Comparison of ENCODE assay signal across 8 cellular contexts in the genomic region with DNA sequence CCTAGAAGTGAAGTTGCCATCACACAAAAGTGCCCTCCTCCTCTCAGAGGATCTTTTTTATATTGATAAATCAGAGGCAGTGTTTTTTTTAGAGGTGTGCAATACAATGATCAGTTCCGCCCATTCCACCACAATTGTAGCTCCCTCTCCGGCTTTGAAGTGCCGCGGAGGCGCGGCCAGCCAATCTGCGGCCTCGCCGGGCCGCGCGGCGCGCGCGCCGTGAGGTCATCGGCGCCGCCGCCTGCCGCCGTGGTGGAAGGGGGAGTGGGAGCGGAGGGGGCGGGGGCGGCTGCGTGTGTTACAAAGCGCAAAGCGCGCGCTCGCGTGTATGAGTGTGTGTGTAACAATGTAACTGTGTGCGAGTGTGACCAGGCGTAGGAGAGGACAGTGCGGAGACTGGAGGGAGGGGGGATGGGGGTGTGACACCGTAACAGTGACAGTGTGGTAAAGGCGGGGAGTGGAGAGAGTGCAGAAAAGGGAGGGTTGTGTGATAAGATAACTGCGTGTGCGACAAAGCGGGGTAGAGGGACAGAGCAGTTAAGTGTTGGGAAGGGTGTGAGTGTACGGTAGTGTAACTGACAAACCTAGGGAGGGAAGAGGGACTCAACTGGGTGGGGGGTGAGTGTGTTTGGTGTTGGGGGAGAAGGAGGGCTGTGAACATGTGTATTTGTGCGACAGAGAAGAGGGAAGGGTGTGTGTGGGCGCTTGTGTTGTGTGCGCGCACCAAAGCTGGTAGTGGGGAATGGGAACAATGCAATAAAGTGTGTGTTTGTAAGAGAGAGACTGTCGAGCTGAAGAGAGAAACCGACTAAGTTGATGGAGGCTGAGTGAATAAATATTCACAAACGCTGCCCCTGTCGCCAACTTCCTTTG. TPM values are rescaled to one million over a fixed set of nuclear protein-coding genes. Genes with fewer than 3 reads are reported as not detected.
DNase-seq lines count a peak whose midpoint lies in the region; ATAC-seq and TF ChIP-seq lines count a peak whose summit lies in the region.

A gene (minus strand): TSS at position 108 of the 873 bp plus-strand sequence. CDS start 88 bp downstream, at position 20.

- H3K9me2 ChIP-seq in PC-9 (ENCODE audit: insufficient read depth): no peaks in the 10 kb centered on the region

- no peaks in the 10 kb centered on the region for H3K36me3 ChIP-seq in HEK293 (ENCODE audit: control insufficient read depth in 2 of 2, insufficient read depth in 1 of 2, low read length in 2 of 2)
- no peaks in the 10 kb centered on the region for H3K36me3 ChIP-seq in PC-9 (ENCODE audit: low read depth)
- H3K36me3 ChIP-seq in muscle layer of duodenum (ENCODE audit: control insufficient read depth in 1 of 2, insufficient read depth in 2 of 2, low read length in 2 of 2): no peaks in the 10 kb centered on the region

- H3K27ac ChIP-seq in C4-2B (peak within 1 kb of the TSS; percentile 18), HEK293 (ENCODE audit: extremely low read depth, low read depth, low read length) (peak within 1 kb of the TSS; percentile 34; the same call in 1 of the 2 replicates), PC-9 (no peak within 1 kb of the TSS), coronary artery (no peak within 1 kb of the TSS), muscle layer of duodenum (ENCODE audit: low read length) (no peak within 1 kb of the TSS), RWPE1 (no peak within 1 kb of the TSS)

- no peaks in the 10 kb centered on the region for H4K20me1 ChIP-seq in PC-9 (ENCODE audit: insufficient read depth)

- H3K4me3 ChIP-seq in HEK293 (ENCODE audit: low read depth, low read length) (peak within 1 kb of the TSS; percentile 78), PC-9 (no peak within 1 kb of the TSS), coronary artery (peak within 1 kb of the TSS; percentile 64), muscle layer of duodenum (ENCODE audit: low read depth in 1 of 2, low read length in 2 of 2) (peak within 1 kb of the TSS; percentile 27 to 51)

- H3K4me1 ChIP-seq in HEK293 (ENCODE audit: control insufficient read depth, insufficient read depth, low read length) (no peaks in the 10 kb centered on the region), PC-9 (replicated peaks; ENCODE audit: insufficient read depth) (no peaks in the 10 kb centered on the region), muscle layer of duodenum (ENCODE audit: control insufficient read depth in 1 of 2, insufficient read depth in 2 of 2, low read length in 2 of 2) (peaks cover 0 to 43% of the 10 kb centered on the region in 2 donors)

- no TSS peak for BruUV-seq in PC-9 (replicated peaks; lab: Mats Ljungman, UMichigan)

- CTCF ChIA-PET in HEK293 (lab: Yijun Ruan, JAX) (interaction anchor here (0.7 kb wide), 2 partner anchors 129 to 474 kb away, joined by 3 read pairs; no protein-coding TSS in a partner anchor), PC-9 (lab: Charles Lee) (no interaction called here), RWPE1 (lab: Yijun Ruan, JAX) (interaction anchor here (0.6 to 0.7 kb wide), 3 partner anchors 10 to 190 kb away, joined by 3 to 4 read pairs (median 3); no protein-coding TSS in a partner anchor)

- H3K4me2 ChIP-seq in PC-9: peak within 1 kb of the TSS; percentile 19; the same call in 1 of the 2 replicates

- no peaks in the 10 kb centered on the region; the same call in 1 of the 2 replicates for H3K27me3 ChIP-seq in PC-9 (ENCODE audit: insufficient read depth, low read depth)
- peaks cover 81% of the 10 kb centered on the region for H3K27me3 ChIP-seq in muscle layer of duodenum (ENCODE audit: low read depth, low read length)

- H3K79me2 ChIP-seq in PC-9 (ENCODE audit: low read depth): no peaks in the 10 kb centered on the region

- intact Hi-C loops in PC-9 (cut with micrococcal nuclease; ENCODE audit: unreplicated experiment): no loop called here

- peak within 1 kb of the TSS; percentile 18; the same call in 1 of the 2 replicates for H2AFZ ChIP-seq in PC-9

- ATAC-seq in GM19397 (IDR thresholded peaks at IDR 0.05; ENCODE audit: unreplicated experiment): no peak
- ATAC-seq in GM18519 (IDR thresholded peaks at IDR 0.05; ENCODE audit: low FRiP score, unreplicated experiment): no peak

- no peak for TF ChIP-seq CTCF in C4-2B (conservative IDR thresholded peaks at IDR 0.05)
- no peak for TF ChIP-seq CTCF in HEK293 (tag by site-specific recombination; IDR thresholded peaks at IDR 0.05)
- TF ChIP-seq CTCF in PC-9 (conservative IDR thresholded peaks at IDR 0.05): no peak
- TF ChIP-seq CTCF in coronary artery (IDR thresholded peaks at IDR 0.05): no peak
- no peak for TF ChIP-seq CTCF in RWPE1 (conservative IDR thresholded peaks at IDR 0.05; ENCODE audit: low read depth)

- no peaks in the 10 kb centered on the region for H3K9me3 ChIP-seq in HEK293 (ENCODE audit: control insufficient read depth, insufficient read depth, low read depth, low read length)
- H3K9me3 ChIP-seq in PC-9 (ENCODE audit: insufficient read depth, low read depth): no peaks in the 10 kb centered on the region
- peaks cover 0 to 9% of the 10 kb centered on the region in 2 donors for H3K9me3 ChIP-seq in muscle layer of duodenum (ENCODE audit: control insufficient read depth in 1 of 2, low read length in 2 of 2)

- DNase-seq in PC-9 (no peak), coronary artery (ENCODE audit: low spot score) (no peak), RWPE1 (ENCODE audit: low spot score) (no peak)

- POLR2A ChIA-PET in HEK293 (lab: Yijun Ruan, JAX): interaction anchor here (0.6 to 2.5 kb wide), 2 partner anchors 10 to 457 kb away, joined by 3 to 15 read pairs; a partner anchor contains a TSS
- POLR2A ChIA-PET in PC-9 (lab: Charles Lee; ENCODE audit: unreplicated experiment): no interaction called here
- POLR2A ChIA-PET in RWPE1 (lab: Yijun Ruan, JAX; ENCODE audit: low non-redundant PET): no interaction called here

- H3F3A ChIP-seq in PC-9 (ENCODE audit: insufficient read depth, low read depth): no peaks in the 10 kb centered on the region

TF ChIP-seq in HEK293, 187 proteins besides CTCF, POLR2A, EP300 and RAD21 (continues in another document):
- TF ChIP-seq ZNF302 (tag by site-specific recombination; IDR thresholded peaks at IDR 0.05; ENCODE audit: low read depth): no peak
- peak; percentile 47 for TF ChIP-seq KLF1 (tag by site-specific recombination; IDR thresholded peaks at IDR 0.05)
- peak; percentile 73 for TF ChIP-seq ZNF629 (tag by site-specific recombination; IDR thresholded peaks at IDR 0.05)
- TF ChIP-seq ZNF623 (tag by site-specific recombination; IDR thresholded peaks at IDR 0.05): no peak
- TF ChIP-seq, protein P1, sequence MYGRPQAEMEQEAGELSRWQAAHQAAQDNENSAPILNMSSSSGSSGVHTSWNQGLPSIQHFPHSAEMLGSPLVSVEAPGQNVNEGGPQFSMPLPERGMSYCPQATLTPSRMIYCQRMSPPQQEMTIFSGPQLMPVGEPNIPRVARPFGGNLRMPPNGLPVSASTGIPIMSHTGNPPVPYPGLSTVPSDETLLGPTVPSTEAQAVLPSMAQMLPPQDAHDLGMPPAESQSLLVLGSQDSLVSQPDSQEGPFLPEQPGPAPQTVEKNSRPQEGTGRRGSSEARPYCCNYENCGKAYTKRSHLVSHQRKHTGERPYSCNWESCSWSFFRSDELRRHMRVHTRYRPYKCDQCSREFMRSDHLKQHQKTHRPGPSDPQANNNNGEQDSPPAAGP (tag by site-specific recombination; IDR thresholded peaks at IDR 0.05): peak; percentile 73
- no peak for TF ChIP-seq ZNF292 (tag by site-specific recombination; IDR thresholded peaks at IDR 0.05; ENCODE audit: borderline replicate concordance, low read depth)
- 0 out of 2 replicates have a peak, but pooled peaks have one; percentile 29 for TF ChIP-seq GLI4 (tag by site-specific recombination; IDR thresholded peaks at IDR 0.05)
- TF ChIP-seq, protein P2, sequence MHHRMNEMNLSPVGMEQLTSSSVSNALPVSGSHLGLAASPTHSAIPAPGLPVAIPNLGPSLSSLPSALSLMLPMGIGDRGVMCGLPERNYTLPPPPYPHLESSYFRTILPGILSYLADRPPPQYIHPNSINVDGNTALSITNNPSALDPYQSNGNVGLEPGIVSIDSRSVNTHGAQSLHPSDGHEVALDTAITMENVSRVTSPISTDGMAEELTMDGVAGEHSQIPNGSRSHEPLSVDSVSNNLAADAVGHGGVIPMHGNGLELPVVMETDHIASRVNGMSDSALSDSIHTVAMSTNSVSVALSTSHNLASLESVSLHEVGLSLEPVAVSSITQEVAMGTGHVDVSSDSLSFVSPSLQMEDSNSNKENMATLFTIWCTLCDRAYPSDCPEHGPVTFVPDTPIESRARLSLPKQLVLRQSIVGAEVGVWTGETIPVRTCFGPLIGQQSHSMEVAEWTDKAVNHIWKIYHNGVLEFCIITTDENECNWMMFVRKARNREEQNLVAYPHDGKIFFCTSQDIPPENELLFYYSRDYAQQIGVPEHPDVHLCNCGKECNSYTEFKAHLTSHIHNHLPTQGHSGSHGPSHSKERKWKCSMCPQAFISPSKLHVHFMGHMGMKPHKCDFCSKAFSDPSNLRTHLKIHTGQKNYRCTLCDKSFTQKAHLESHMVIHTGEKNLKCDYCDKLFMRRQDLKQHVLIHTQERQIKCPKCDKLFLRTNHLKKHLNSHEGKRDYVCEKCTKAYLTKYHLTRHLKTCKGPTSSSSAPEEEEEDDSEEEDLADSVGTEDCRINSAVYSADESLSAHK (tag by site-specific recombination; IDR thresholded peaks at IDR 0.05): no peak
- TF ChIP-seq ZNF19 (tag by site-specific recombination; IDR thresholded peaks at IDR 0.05; ENCODE audit: low read depth): no peak
- TF ChIP-seq, protein P3, sequence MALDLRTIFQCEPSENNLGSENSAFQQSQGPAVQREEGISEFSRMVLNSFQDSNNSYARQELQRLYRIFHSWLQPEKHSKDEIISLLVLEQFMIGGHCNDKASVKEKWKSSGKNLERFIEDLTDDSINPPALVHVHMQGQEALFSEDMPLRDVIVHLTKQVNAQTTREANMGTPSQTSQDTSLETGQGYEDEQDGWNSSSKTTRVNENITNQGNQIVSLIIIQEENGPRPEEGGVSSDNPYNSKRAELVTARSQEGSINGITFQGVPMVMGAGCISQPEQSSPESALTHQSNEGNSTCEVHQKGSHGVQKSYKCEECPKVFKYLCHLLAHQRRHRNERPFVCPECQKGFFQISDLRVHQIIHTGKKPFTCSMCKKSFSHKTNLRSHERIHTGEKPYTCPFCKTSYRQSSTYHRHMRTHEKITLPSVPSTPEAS (tag by site-specific recombination; IDR thresholded peaks at IDR 0.05): peak; percentile 64
- TF ChIP-seq, protein P4, sequence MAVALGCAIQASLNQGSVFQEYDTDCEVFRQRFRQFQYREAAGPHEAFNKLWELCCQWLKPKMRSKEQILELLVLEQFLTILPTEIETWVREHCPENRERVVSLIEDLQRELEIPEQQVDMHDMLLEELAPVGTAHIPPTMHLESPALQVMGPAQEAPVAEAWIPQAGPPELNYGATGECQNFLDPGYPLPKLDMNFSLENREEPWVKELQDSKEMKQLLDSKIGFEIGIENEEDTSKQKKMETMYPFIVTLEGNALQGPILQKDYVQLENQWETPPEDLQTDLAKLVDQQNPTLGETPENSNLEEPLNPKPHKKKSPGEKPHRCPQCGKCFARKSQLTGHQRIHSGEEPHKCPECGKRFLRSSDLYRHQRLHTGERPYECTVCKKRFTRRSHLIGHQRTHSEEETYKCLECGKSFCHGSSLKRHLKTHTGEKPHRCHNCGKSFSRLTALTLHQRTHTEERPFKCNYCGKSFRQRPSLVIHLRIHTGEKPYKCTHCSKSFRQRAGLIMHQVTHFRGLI (tag by site-specific recombination; IDR thresholded peaks at IDR 0.05): no peak

RNA-seq across cellular contexts. Expression of the gene that starts here (rescaled TPM):
- not detected in 2 replicates for total RNA-seq in PC-9 (2021)

Comparison
In these comparisons a context has a peak if more than half of its experiments do, and no peak if none do; other contexts are left out.
1. H3K27ac ChIP-seq: peak in C4-2B (single experiment) and HEK293 (single experiment); none in PC-9 (single experiment), coronary artery (0 of 2), muscle layer of duodenum (single experiment) and RWPE1 (single experiment).